3 cellular contexts compared by ENCODE assay signal in genomic region chr2:65501836-65502235, GRCh38.
"Had no signal": no experiment of that assay in that cellular context is flagged by ENCODE, and none has a peak within 500 bp of the region (broad histone marks: within the 10 kb centered on the region; RNA-seq: fewer than 3 reads in every experiment).

No MANE protein-coding gene starts in this region.

- DNase-seq: GDM1, GF-D8 had no signal

- H3K4me3 ChIP-seq: GM12878 had no signal
